ENCODE assay signal across 9 cellular contexts in the genomic region with DNA sequence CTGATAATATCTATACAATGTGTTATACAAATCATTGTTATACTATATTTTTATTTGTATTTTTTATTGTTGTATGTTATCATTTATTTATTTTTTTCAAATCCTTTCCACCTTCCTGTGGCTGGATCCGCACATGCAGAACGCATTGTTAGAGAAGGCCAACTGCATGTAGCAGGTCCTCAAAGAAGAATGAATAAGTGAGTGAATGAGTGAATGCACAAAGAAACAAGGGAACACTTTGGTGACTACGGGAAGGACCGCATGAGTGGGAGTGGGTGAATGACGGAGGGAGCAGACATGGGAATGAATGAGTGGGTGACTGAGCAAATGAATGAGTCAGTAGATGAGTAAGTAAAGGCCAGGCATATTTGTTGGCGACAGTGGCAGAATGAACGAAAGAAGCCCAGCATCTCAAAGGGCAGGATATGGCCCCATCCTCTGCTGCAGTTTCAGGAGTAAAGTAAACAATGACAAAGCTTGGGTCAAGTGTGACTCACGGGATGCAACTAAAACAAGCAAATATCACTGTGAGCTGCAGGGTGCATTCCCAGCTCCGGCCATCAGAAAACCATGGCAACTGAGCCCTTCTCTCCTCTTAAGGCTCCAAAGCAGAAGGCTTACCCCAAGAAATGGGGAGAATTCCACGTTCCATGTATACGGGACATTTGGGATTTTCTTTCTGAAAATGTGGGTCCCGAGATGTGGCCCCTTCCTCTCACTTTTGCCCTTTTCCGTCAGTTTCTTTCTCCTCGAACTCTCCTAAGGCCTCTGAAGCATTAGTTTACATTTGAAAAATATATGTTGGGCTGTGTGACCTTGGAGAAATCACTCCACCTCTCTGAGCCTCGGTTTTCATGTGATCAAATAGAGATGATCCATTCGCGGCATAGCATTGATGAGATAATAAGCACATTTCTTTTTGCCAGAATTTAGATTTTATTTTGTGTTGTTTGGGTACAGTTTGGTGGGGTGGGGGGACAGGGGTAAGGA. TPM values are rescaled to one million over a fixed set of nuclear protein-coding genes. Genes with fewer than 3 reads are reported as not detected.
DNase-seq lines count a peak whose midpoint lies in the region; ATAC-seq and TF ChIP-seq lines count a peak whose summit lies in the region.
"Had no signal": no experiment of that assay in that cellular context is flagged by ENCODE, and none has a peak within 500 bp of the region (broad histone marks: within the 10 kb centered on the region; RNA-seq: fewer than 3 reads in every experiment).

No MANE protein-coding gene starts in this region.

- peak; percentile 96 for ATAC-seq in activated T-helper 17 cell treated with anti-CD3 and anti-CD28 coated beads, Interleukin-2, amount 50 U/mL, for 72 hours (replicated peaks)
- ATAC-seq in GM18858 (IDR thresholded peaks at IDR 0.05; ENCODE audit: unreplicated experiment) (no peak), left colon (no peak)

- H3K36me3 Mint-ChIP-seq in activated T-helper 17 cell treated with anti-CD3 and anti-CD28 coated beads, Interleukin-2, amount 50 U/mL, for 72 hours (ENCODE audit: low read depth): no peaks in the 10 kb centered on the region

- peaks cover 6% of the 10 kb centered on the region for H3K4me1 Mint-ChIP-seq in activated T-helper 17 cell treated with anti-CD3 and anti-CD28 coated beads, Interleukin-2, amount 50 U/mL, for 72 hours

- H3K9me3 Mint-ChIP-seq in activated T-helper 17 cell treated with anti-CD3 and anti-CD28 coated beads, Interleukin-2, amount 50 U/mL, for 72 hours: peaks cover 8% of the 10 kb centered on the region

- no peak for TF ChIP-seq CTCF in AG09319 (IDR thresholded peaks at IDR 0.05; ENCODE audit: low read depth, low read length)

- H3K27me3 Mint-ChIP-seq in activated T-helper 17 cell treated with anti-CD3 and anti-CD28 coated beads, Interleukin-2, amount 50 U/mL, for 72 hours: peaks cover 30% of the 10 kb centered on the region

- DNase-seq in AG09319 (ENCODE audit: extremely low read depth, low read depth) (peak; percentile 85), HS-5 (ENCODE audit: low read depth) (peak; percentile 94), iPS-NIHi7 (ENCODE audit: extremely low spot score) (peak; percentile 85), left colon (no peak), cerebellar nuclear complex (lab: John Stamatoyannopoulos, UW) (no peak)
- no peak for DNase-seq in activated CD8-positive, alpha-beta memory T cell treated with anti-CD3 and anti-CD28 coated beads, Interleukin-2, amount 50 U/mL, for 4 hours
- DNase-seq: activated CD4-positive, alpha-beta T cell treated with anti-CD3 and anti-CD28 coated beads for 4 hours had no signal

- peak overlapping the region; percentile 57 for H3K27ac Mint-ChIP-seq in activated T-helper 17 cell treated with anti-CD3 and anti-CD28 coated beads, Interleukin-2, amount 50 U/mL, for 72 hours

- H3K4me3 Mint-ChIP-seq in activated T-helper 17 cell treated with anti-CD3 and anti-CD28 coated beads, Interleukin-2, amount 50 U/mL, for 72 hours: no peak overlapping the region

- intact Hi-C loops in left colon (cut with DNase I, micrococcal nuclease): no loop called here

RNA-seq across cellular contexts. Expression of gene KCNF1, which starts 24.5 kb away (rescaled TPM):
- total RNA-seq in activated T-helper 17 cell treated with anti-CD3 and anti-CD28 coated beads, Interleukin-2, amount 50 U/mL, for 72 hours: not detected
- 1 to 10 TPM in 1 of 2 donors, under 1 TPM in 1; 0.43 to 1.1 TPM for total RNA-seq in left colon

Comparison
In these comparisons a context has a peak if more than half of its experiments do, and no peak if none do; other contexts are left out.
1. DNase-seq: peak in AG09319 (single experiment), HS-5 (single experiment) and iPS-NIHi7 (single experiment); none in left colon (0 of 2), activated CD8-positive, alpha-beta memory T cell treated with anti-CD3 and anti-CD28 coated beads, Interleukin-2, amount 50 U/mL, for 4 hours (single experiment) and cerebellar nuclear complex (0 of 2).